Comparison of ENCODE assay signal across 8 cellular contexts in genomic region chr14:50061664-50062437, GRCh38. TPM values are rescaled to one million over a fixed set of nuclear protein-coding genes. Genes with fewer than 3 reads are reported as not detected.
A peak's percentile ranks its signal among the peaks of the same experiment; 100 is the strongest.
DNase-seq lines count a peak whose midpoint lies in the region; ATAC-seq and TF ChIP-seq lines count a peak whose summit lies in the region.

No MANE protein-coding gene starts in this region.

- H3K27ac ChIP-seq in cardiac muscle cell: peak overlapping the region; percentile 56
- peak overlapping the region; percentile 93 for H3K27ac ChIP-seq in OCI-LY7 (ENCODE audit: low read depth, low read length, poor library complexity, severe bottlenecking)

- H3K9me2 ChIP-seq in OCI-LY7 (ENCODE audit: insufficient read depth, low read length): no peaks in the 10 kb centered on the region

- H3K4me2 ChIP-seq in OCI-LY7 (ENCODE audit: low read length): peak overlapping the region; percentile 80

- H3K4me3 ChIP-seq in cardiac muscle cell: no peak overlapping the region
- peak overlapping the region; percentile 65 for H3K4me3 ChIP-seq in OCI-LY7 (ENCODE audit: low read depth, low read length, poor library complexity, severe bottlenecking)
- H3K4me3 ChIP-seq in fibroblast of villous mesenchyme (ENCODE audit: low read depth, low read length): no peak overlapping the region

- H2AFZ ChIP-seq in OCI-LY7 (ENCODE audit: low read length): peak overlapping the region; percentile 68; the same call in 1 of the 2 replicates

- peak; percentile 38 to 41 for DNase-seq in cardiac muscle cell (ENCODE audit: low read depth in 1 of 2, low spot score in 1 of 2)
- no peak for DNase-seq in cardiac septum (ENCODE audit: low spot score)
- DNase-seq in OCI-LY7 (ENCODE audit: low spot score): peak; percentile 94
- DNase-seq in activated T-cell treated with anti-CD3 and anti-CD28 coated beads, Interleukin-2, amount 50 U/mL, for 48 hours: peak; percentile 73 to 79
- peak; percentile 79 for DNase-seq in fibroblast of villous mesenchyme (ENCODE audit: low read depth)
- peak; percentile 61 for DNase-seq in sciatic nerve (ENCODE audit: low spot score)
- DNase-seq in dedifferentiated amniotic fluid mesenchymal stem cell (ENCODE audit: extremely low spot score): no peak

- no peaks in the 10 kb centered on the region for H4K20me1 ChIP-seq in OCI-LY7 (ENCODE audit: insufficient read depth, low read length)

- H3K36me3 ChIP-seq in cardiac muscle cell (no peaks in the 10 kb centered on the region), OCI-LY7 (ENCODE audit: insufficient read depth, low read length) (no peaks in the 10 kb centered on the region)

- intact Hi-C loops in cardiac septum (cut with DNase I): loop anchor here (5.0 kb wide), 1 partner anchor 40 kb away; no protein-coding TSS in a partner anchor
- intact Hi-C loops in OCI-LY7 (cut with micrococcal nuclease; ENCODE audit: unreplicated experiment): loop anchor here (1.0 to 5.0 kb wide), 7 partner anchors 23 to 430 kb away; no protein-coding TSS in a partner anchor
- intact Hi-C loops in sciatic nerve (cut with DNase I): no loop called here

- TSS peak; percentile 87 for BruUV-seq in OCI-LY7 (replicated peaks; lab: Mats Ljungman, UMichigan)

- H3K27me3 ChIP-seq in cardiac muscle cell: no peaks in the 10 kb centered on the region

- POLR2A ChIA-PET in OCI-LY7 (lab: Charles Lee): interaction anchor here (0.7 to 3.1 kb wide), 35 partner anchors 8 to 370 kb away, joined by 3 to 21 read pairs (median 5); partner anchors contain the start of genes ARF6 and NEMF

- no peaks in the 10 kb centered on the region for H3K9me3 ChIP-seq in cardiac muscle cell (ENCODE audit: low read depth)
- H3K9me3 ChIP-seq in OCI-LY7 (ENCODE audit: low read length): no peaks in the 10 kb centered on the region

- CTCF ChIA-PET in OCI-LY7 (lab: Charles Lee; ENCODE audit: unreplicated experiment): interaction anchor here (0.5 to 1.8 kb wide), 9 partner anchors 10 to 216 kb away, joined by 3 to 11 read pairs (median 3); no protein-coding TSS in a partner anchor

- no peaks in the 10 kb centered on the region for H3K79me2 ChIP-seq in OCI-LY7 (ENCODE audit: insufficient read depth, low read depth, low read length)

- H3K4me1 ChIP-seq in cardiac muscle cell (ENCODE audit: low read depth) (no peaks in the 10 kb centered on the region), OCI-LY7 (ENCODE audit: insufficient read depth, low read length, poor library complexity, severe bottlenecking) (peaks cover 59% of the 10 kb centered on the region)

- TF ChIP-seq CTCF in cardiac muscle cell (IDR thresholded peaks at IDR 0.05; ENCODE audit: low read depth, low read length) (no peak), OCI-LY7 (conservative IDR thresholded peaks at IDR 0.05; ENCODE audit: low read length) (no peak), fibroblast of villous mesenchyme (IDR thresholded peaks at IDR 0.05; ENCODE audit: insufficient read depth, low read depth, low read length) (no peak)

- ATAC-seq in HG02981 (IDR thresholded peaks at IDR 0.05; ENCODE audit: unreplicated experiment) (peak; percentile 59), sciatic nerve (peak; percentile 64)

RNA-seq across cellular contexts. Expression of gene VCPKMT, which starts 54.5 kb away (rescaled TPM):
- total RNA-seq in cardiac muscle cell: 3.8 and 4.8 TPM in 2 replicates
- 8.7 and 10.7 TPM in 2 replicates for polyA plus RNA-seq in cardiac muscle cell
- total RNA-seq in cardiac septum: 3.0 TPM
- 13.3 and 13.5 TPM in 2 replicates for total RNA-seq in OCI-LY7 (2014; rRNA removed; shearing (Covaris generic))
- 12.6 and 12.9 TPM in 2 replicates for total RNA-seq in OCI-LY7 (2022)
- total RNA-seq in fibroblast of villous mesenchyme: 6.4 and 7.8 TPM in 2 replicates
- 6.7 TPM for total RNA-seq in sciatic nerve

Comparison
In these comparisons a context has a peak if more than half of its experiments do, and no peak if none do; other contexts are left out.
1. DNase-seq: peak in cardiac muscle cell (2 of 2), OCI-LY7 (single experiment), activated T-cell treated with anti-CD3 and anti-CD28 coated beads, Interleukin-2, amount 50 U/mL, for 48 hours (2 of 2), fibroblast of villous mesenchyme (single experiment) and sciatic nerve (single experiment); none in cardiac septum (single experiment) and dedifferentiated amniotic fluid mesenchymal stem cell (single experiment).